8 cellular contexts compared by ENCODE assay signal in genomic region chr22:36328635-36329216, GRCh38. TPM values are rescaled to one million over a fixed set of nuclear protein-coding genes. Genes with fewer than 3 reads are reported as not detected.
DNase-seq lines count a peak whose midpoint lies in the region; ATAC-seq, FAIRE-seq and TF ChIP-seq lines count a peak whose summit lies in the region.

No MANE protein-coding gene starts in this region.

- no peaks in the 10 kb centered on the region for H3K27me3 ChIP-seq in bronchial epithelial cell (ENCODE audit: control insufficient read depth, insufficient read depth, low read length)

- H3K27ac Mint-ChIP-seq in stimulated activated memory B cell treated with anti-CD40 and anti-IgM and Interleukin-4, amounts not matched to agents 10 μg/mL and 1 μg/mL and 100 μg/mL, for 72 hours: peak overlapping the region; percentile 96

- no peaks in the 10 kb centered on the region for H3K27me3 Mint-ChIP-seq in stimulated activated memory B cell treated with anti-CD40 and anti-IgM and Interleukin-4, amounts not matched to agents 10 μg/mL and 1 μg/mL and 100 μg/mL, for 72 hours

- peaks cover 44% of the 10 kb centered on the region for H3K36me3 ChIP-seq in bronchial epithelial cell (ENCODE audit: control insufficient read depth, insufficient read depth, low read length)

- TF ChIP-seq CTCF in bronchial epithelial cell (IDR thresholded peaks at IDR 0.05; ENCODE audit: insufficient read depth, low read length, severe bottlenecking): no peak

- H3K4me1 Mint-ChIP-seq in stimulated activated memory B cell treated with anti-CD40 and anti-IgM and Interleukin-4, amounts not matched to agents 10 μg/mL and 1 μg/mL and 100 μg/mL, for 72 hours: peaks cover 72% of the 10 kb centered on the region

- H3K9me3 Mint-ChIP-seq in stimulated activated memory B cell treated with anti-CD40 and anti-IgM and Interleukin-4, amounts not matched to agents 10 μg/mL and 1 μg/mL and 100 μg/mL, for 72 hours: no peaks in the 10 kb centered on the region

- peak; percentile 84 for ATAC-seq in stimulated activated memory B cell treated with anti-CD40 and anti-IgM and Interleukin-4, amounts not matched to agents 10 μg/mL and 1 μg/mL and 100 μg/mL, for 72 hours
- ATAC-seq in GM21786 (IDR thresholded peaks at IDR 0.05; ENCODE audit: unreplicated experiment) (no peak), HG02571 (IDR thresholded peaks at IDR 0.05; ENCODE audit: unreplicated experiment) (no peak), HG02981 (IDR thresholded peaks at IDR 0.05; ENCODE audit: unreplicated experiment) (no peak)

- FAIRE-seq in RCC 7860 (lab: Jason Lieb, UNC) (peak; percentile 90), bronchial epithelial cell (lab: Jason Lieb, UNC) (no peak)

- peak overlapping the region; percentile 76 for H3K4me3 Mint-ChIP-seq in stimulated activated memory B cell treated with anti-CD40 and anti-IgM and Interleukin-4, amounts not matched to agents 10 μg/mL and 1 μg/mL and 100 μg/mL, for 72 hours

- no peak overlapping the region for H3K4me3 ChIP-seq in bronchial epithelial cell (ENCODE audit: low read depth, low read length)

- H3K36me3 Mint-ChIP-seq in stimulated activated memory B cell treated with anti-CD40 and anti-IgM and Interleukin-4, amounts not matched to agents 10 μg/mL and 1 μg/mL and 100 μg/mL, for 72 hours: peaks cover 85% of the 10 kb centered on the region

- peak; percentile 37 for DNase-seq in GM03348 (ENCODE audit: low spot score)
- peak; percentile 99 for DNase-seq in RCC 7860 (ENCODE audit: low spot score)
- DNase-seq in bronchial epithelial cell (ENCODE audit: low read depth): peak; percentile 86
- peak; percentile 88 for DNase-seq in left kidney (ENCODE audit: low read depth, low spot score)

RNA-seq across cellular contexts. Expression of gene MYH9, which starts 59.0 kb away (rescaled TPM):
- 378 and 611 TPM in 2 replicates for total RNA-seq in bronchial epithelial cell

Comparison
In these comparisons a context has a peak if more than half of its experiments do, and no peak if none do; other contexts are left out.
1. DNase-seq: peak in every context shown above with its lines; median percentile 99 in RCC 7860; 88 in left kidney; 86 in bronchial epithelial cell; 37 in GM03348.